Comparison of ENCODE assay signal across 17 cellular contexts in the genomic region with DNA sequence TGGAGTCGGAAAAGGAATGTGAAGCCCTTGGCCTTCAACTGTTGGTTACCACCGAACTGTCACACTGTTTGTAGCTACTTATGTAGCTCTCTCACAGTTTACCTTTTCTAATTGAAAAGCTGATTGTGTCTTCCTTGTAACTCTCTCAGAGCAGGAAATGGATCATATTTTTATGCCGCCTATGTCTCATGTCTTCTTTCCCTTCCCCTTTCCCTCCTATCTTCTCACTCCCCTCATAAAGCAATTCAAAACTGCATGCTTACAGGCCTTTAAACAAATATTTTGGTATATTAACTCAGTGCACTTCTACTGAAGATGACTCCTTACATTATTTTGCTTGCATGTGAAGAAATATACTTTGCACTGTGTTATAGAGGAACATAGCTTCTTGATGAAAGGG. TPM values are rescaled to one million over a fixed set of nuclear protein-coding genes. Genes with fewer than 3 reads are reported as not detected.
A peak's percentile ranks its signal among the peaks of the same experiment; 100 is the strongest.
DNase-seq lines count a peak whose midpoint lies in the region; ATAC-seq and TF ChIP-seq lines count a peak whose summit lies in the region.
"Had no signal": no experiment of that assay in that cellular context is flagged by ENCODE, and none has a peak within 500 bp of the region (broad histone marks: within the 10 kb centered on the region; RNA-seq: fewer than 3 reads in every experiment).

No MANE protein-coding gene starts in this region.

- no peaks in the 10 kb centered on the region for H3K9me1 ChIP-seq in IMR-90 (ENCODE audit: insufficient read depth, low read length)

- peak overlapping the region; percentile 19; the same call in 1 of the 2 replicates for H3K14ac ChIP-seq in IMR-90 (replicated peaks; ENCODE audit: low read depth, low read length)

- H3K4me1 Mint-ChIP-seq in activated CD4-positive, alpha-beta T cell treated with anti-CD3 and anti-CD28 coated beads for 36 hours: peaks cover 54% of the 10 kb centered on the region
- peaks cover 56% of the 10 kb centered on the region for H3K4me1 Mint-ChIP-seq in activated CD4-positive, alpha-beta memory T cell treated with anti-CD3 and anti-CD28 coated beads for 36 hours (ENCODE audit: low read depth)

- DNase-seq in activated CD4-positive, alpha-beta T cell treated with anti-CD3 and anti-CD28 coated beads for 36 hours: no peak
- DNase-seq in activated CD4-positive, alpha-beta T cell treated with anti-CD3 and anti-CD28 coated beads, Interleukin-2, amount 50 U/mL, for 1 hour: no peak
- DNase-seq in IMR-90 (no peak), mucosa of descending colon (no peak), SK-N-DZ (ENCODE audit: low spot score) (no peak), head of caudate nucleus (no peak), kidney glomerular epithelial cell (lab: John Stamatoyannopoulos, UW) (no peak)
- no peak for DNase-seq in activated CD4-positive, alpha-beta memory T cell treated with anti-CD3 and anti-CD28 coated beads for 36 hours
- DNase-seq: Caco-2; effector memory CD4-positive, alpha-beta T cell; GDM1; NCI-H446 treated with DMSO at 0.1 percent for 48 hours; OCI-M1; SK-N-SH; upper lobe of right lung had no signal

- H3K4me1 ChIP-seq in IMR-90 (ENCODE audit: control insufficient read depth, insufficient read depth, low read length) (peaks cover 8% of the 10 kb centered on the region), mucosa of descending colon (ENCODE audit: low read depth) (peaks cover 39% of the 10 kb centered on the region)

- H3K4me3 Mint-ChIP-seq in activated CD4-positive, alpha-beta T cell treated with anti-CD3 and anti-CD28 coated beads for 36 hours: no peak overlapping the region
- H3K4me3 Mint-ChIP-seq in activated CD4-positive, alpha-beta memory T cell treated with anti-CD3 and anti-CD28 coated beads for 36 hours: no peak overlapping the region

- H4K5ac ChIP-seq in IMR-90 (ENCODE audit: low read depth, low read length): no peak overlapping the region

- peak overlapping the region; percentile 24 for H2BK5ac ChIP-seq in IMR-90 (ENCODE audit: low read depth, low read length, poor library complexity, severe bottlenecking)

- no peak for TF ChIP-seq RAD21 in IMR-90 (IDR thresholded peaks at IDR 0.05; ENCODE audit: low read length)

- in situ Hi-C loops in IMR-90 (cut with MboI; ENCODE audit: low sequenced_read_pairs): loop anchor here (25.0 kb wide), 2 partner anchors 351 to 674 kb away; no protein-coding TSS in a partner anchor

- BruUV-seq in IMR-90 (replicated peaks; lab: Mats Ljungman, UMichigan): no TSS peak

- ATAC-seq in activated CD4-positive, alpha-beta T cell treated with anti-CD3 and anti-CD28 coated beads for 36 hours: no peak
- ATAC-seq in IMR-90 (ENCODE audit: low read depth): no peak; the same call in 1 of the 2 replicates
- ATAC-seq in mucosa of descending colon: peak; percentile 74
- ATAC-seq: HepG2, upper lobe of right lung had no signal

- no peak for TF ChIP-seq POLR2A in IMR-90 (IDR thresholded peaks at IDR 0.05; ENCODE audit: low read depth, low read length)

- 50% methylated on average over 1 of the region's 3 CpGs; no CpG with 5 or more reads in 1 of the 2 experiments for WGBS in IMR-90 (ENCODE audit: extremely low coverage in 2 of 2, insufficient read length in 1 of 2), 2 experiments

- H3K23ac ChIP-seq in IMR-90 (ENCODE audit: low read depth, low read length): no peak overlapping the region

- no peak overlapping the region for H2BK120ac ChIP-seq in IMR-90 (ENCODE audit: low read depth, low read length)

- H3K79me1 ChIP-seq in IMR-90 (ENCODE audit: low read depth in 1 of 2, low read length in 2 of 2): peaks cover 15 to 35% of the 10 kb centered on the region in 2 experiments; a peak in 3 of 4 replicates

- peaks cover 25% of the 10 kb centered on the region for H3K36me3 Mint-ChIP-seq in activated CD4-positive, alpha-beta T cell treated with anti-CD3 and anti-CD28 coated beads for 36 hours (ENCODE audit: low read depth)
- peaks cover 23% of the 10 kb centered on the region for H3K36me3 Mint-ChIP-seq in activated CD4-positive, alpha-beta memory T cell treated with anti-CD3 and anti-CD28 coated beads for 36 hours

- no peak overlapping the region for H2BK15ac ChIP-seq in IMR-90 (ENCODE audit: low read depth, low read length)

- CTCF ChIA-PET in activated CD4-positive, alpha-beta T cell treated with anti-CD3 and anti-CD28 coated beads for 36 hours (lab: Charles Lee): interaction anchor here (0.7 to 2.0 kb wide), 4 partner anchors 9 to 341 kb away, joined by 3 to 8 read pairs (median 3); no protein-coding TSS in a partner anchor
- CTCF ChIA-PET in IMR-90 (lab: Yijun Ruan, JAX): no interaction called here
- CTCF ChIA-PET in activated CD4-positive, alpha-beta memory T cell treated with anti-CD3 and anti-CD28 coated beads for 36 hours (lab: Charles Lee): interaction anchor here (0.6 to 5.7 kb wide), 7 partner anchors 9 to 510 kb away, joined by 3 to 46 read pairs (median 4); a partner anchor contains a TSS

- no peak overlapping the region for H3K56ac ChIP-seq in IMR-90 (ENCODE audit: extremely low read depth, insufficient read depth, low read length)

- H2AK5ac ChIP-seq in IMR-90 (ENCODE audit: low read depth, low read length): no peak overlapping the region

- H4K8ac ChIP-seq in IMR-90 (ENCODE audit: low read depth in 2 of 2, low read length in 2 of 2): 0 out of 4 replicates have a peak overlapping the region, but pooled peaks of 1 of the 2 experiments have one; percentile 14

- dilution Hi-C loops in IMR-90 (cut with HindIII; ENCODE audit: low sequenced_read_pairs, unreplicated experiment): no loop called here

- no peak overlapping the region for H2AFZ ChIP-seq in IMR-90 (replicated peaks; ENCODE audit: low read length, poor library complexity)

- H2BK20ac ChIP-seq in IMR-90 (ENCODE audit: low read depth, low read length): no peak overlapping the region

- H3K27me3 Mint-ChIP-seq in activated CD4-positive, alpha-beta T cell treated with anti-CD3 and anti-CD28 coated beads for 36 hours: no peaks in the 10 kb centered on the region
- no peaks in the 10 kb centered on the region for H3K27me3 Mint-ChIP-seq in activated CD4-positive, alpha-beta memory T cell treated with anti-CD3 and anti-CD28 coated beads for 36 hours

- no peak overlapping the region for H3K4ac ChIP-seq in IMR-90 (ENCODE audit: low read depth, low read length)

- H3K4me3 ChIP-seq in IMR-90 (ENCODE audit: insufficient read depth, low read depth, low read length) (no peak overlapping the region), mucosa of descending colon (no peak overlapping the region)
- H3K4me3 ChIP-seq: skin epidermis, upper lobe of right lung had no signal

- no peaks in the 10 kb centered on the region for H3K27me3 ChIP-seq in IMR-90 (ENCODE audit: control insufficient read depth, insufficient read depth, low read length)
- H3K27me3 ChIP-seq: upper lobe of right lung had no signal

- H3K9me3 ChIP-seq in IMR-90 (ENCODE audit: control insufficient read depth, insufficient read depth, low read length): no peaks in the 10 kb centered on the region
- no peaks in the 10 kb centered on the region for H3K9me3 ChIP-seq in mucosa of descending colon
- H3K9me3 ChIP-seq: Caco-2, SK-N-SH, upper lobe of right lung had no signal

- intact Hi-C loops in activated CD4-positive, alpha-beta T cell treated with anti-CD3 and anti-CD28 coated beads for 36 hours (cut with DNase I, micrococcal nuclease): loop anchor here (5.0 to 10.0 kb wide), 4 partner anchors 261 to 672 kb away; no protein-coding TSS in a partner anchor
- intact Hi-C loops in IMR-90 (cut with micrococcal nuclease) (no loop called here), mucosa of descending colon (cut with DNase I, micrococcal nuclease) (loop anchor here in 1 of 2 donors (5.0 kb wide), 1 partner anchor 404 kb away; a partner anchor contains a TSS), head of caudate nucleus (cut with DNase I) (no loop called here)
- intact Hi-C loops in activated CD4-positive, alpha-beta memory T cell treated with anti-CD3 and anti-CD28 coated beads for 36 hours (cut with micrococcal nuclease): no loop called here

- H3K9ac ChIP-seq in IMR-90 (ENCODE audit: low read depth, low read length): no peak overlapping the region
- H3K9ac ChIP-seq: SK-N-SH had no signal

- no peak overlapping the region; the same call in 1 of the 2 replicates for H4K91ac ChIP-seq in IMR-90 (ENCODE audit: insufficient read depth, low read depth, low read length)

- no peak overlapping the region for H2AK9ac ChIP-seq in IMR-90 (replicated peaks; ENCODE audit: low read depth, low read length, poor library complexity)

- no peaks in the 10 kb centered on the region for H3K9me3 Mint-ChIP-seq in activated CD4-positive, alpha-beta T cell treated with anti-CD3 and anti-CD28 coated beads for 36 hours (ENCODE audit: low read depth)
- H3K9me3 Mint-ChIP-seq in activated CD4-positive, alpha-beta memory T cell treated with anti-CD3 and anti-CD28 coated beads for 36 hours: no peaks in the 10 kb centered on the region

- peak overlapping the region; percentile 47; the same call in 1 of the 2 replicates for H3K18ac ChIP-seq in IMR-90 (ENCODE audit: low read depth, low read length)

- H3K27ac ChIP-seq in IMR-90 (ENCODE audit: insufficient read depth, low read length): no peak overlapping the region
- H3K27ac ChIP-seq: upper lobe of right lung had no signal

- peaks cover 12% of the 10 kb centered on the region; the same call in 1 of the 2 replicates for H4K20me1 ChIP-seq in IMR-90 (ENCODE audit: insufficient read depth, low read length)

- no peaks in the 10 kb centered on the region for H3K36me3 ChIP-seq in IMR-90 (ENCODE audit: control insufficient read depth, insufficient read depth, low read length)
- H3K36me3 ChIP-seq in mucosa of descending colon (ENCODE audit: low read depth): no peaks in the 10 kb centered on the region
- H3K36me3 ChIP-seq: upper lobe of right lung had no signal

- H3K27ac Mint-ChIP-seq in activated CD4-positive, alpha-beta T cell treated with anti-CD3 and anti-CD28 coated beads for 36 hours: peak overlapping the region; percentile 44
- H3K27ac Mint-ChIP-seq in activated CD4-positive, alpha-beta memory T cell treated with anti-CD3 and anti-CD28 coated beads for 36 hours: peak overlapping the region; percentile 59

- POLR2A ChIA-PET in activated CD4-positive, alpha-beta T cell treated with anti-CD3 and anti-CD28 coated beads for 36 hours (lab: Charles Lee): interaction anchor here (0.6 kb wide), 1 partner anchor 259 kb away, joined by 3 read pairs; no protein-coding TSS in a partner anchor
- POLR2A ChIA-PET in IMR-90 (lab: Charles Lee; ENCODE audit: unreplicated experiment): no interaction called here
- POLR2A ChIA-PET in activated CD4-positive, alpha-beta memory T cell treated with anti-CD3 and anti-CD28 coated beads for 36 hours (lab: Charles Lee): interaction anchor here (0.8 kb wide), 2 partner anchors 98 to 101 kb away, joined by 3 to 4 read pairs; no protein-coding TSS in a partner anchor

- H3K4me2 ChIP-seq in IMR-90 (ENCODE audit: low read depth, low read length): peak overlapping the region; percentile 26; the same call in 1 of the 2 replicates
- H3K4me2 ChIP-seq: SK-N-SH had no signal

- TF ChIP-seq CTCF in IMR-90 (conservative IDR thresholded peaks at IDR 0.05; ENCODE audit: low read depth, low read length): no peak
- TF ChIP-seq CTCF in mucosa of descending colon (IDR thresholded peaks at IDR 0.05): no peak

RNA-seq across cellular contexts. Expression of a gene that starts 6.0 kb away (rescaled TPM):
- total RNA-seq in activated CD4-positive, alpha-beta T cell treated with anti-CD3 and anti-CD28 coated beads for 36 hours: 10 to 100 TPM; 24.0 to 27.8 TPM
- total RNA-seq in IMR-90 (2012; rRNA removed) (64.7 and 92.8 TPM in 2 replicates), mucosa of descending colon (10 to 100 TPM; 15.3 to 22.6 (median 18.6) TPM)
- polyA plus RNA-seq in IMR-90 (2012; rRNA removed): 12.6 and 17.6 TPM in 2 replicates
- 2.4 and 3.2 TPM in 2 replicates for polyA plus RNA-seq in IMR-90 (2012; cell fraction: cytosol; rRNA removed)
- 10.2 and 75.9 TPM in 2 replicates for polyA plus RNA-seq in IMR-90 (2012; cell fraction: nucleus; rRNA removed; ENCODE audit: low replicate concordance)
- 10 to 100 TPM; 36.1 to 37.4 TPM for total RNA-seq in activated CD4-positive, alpha-beta memory T cell treated with anti-CD3 and anti-CD28 coated beads for 36 hours
- polyA plus RNA-seq in SK-N-DZ (2014; cell fraction: cytosol; rRNA removed): 47.8 and 67.3 TPM in 2 replicates
- 30.9 and 57.2 TPM in 2 replicates for polyA plus RNA-seq in SK-N-DZ (2014; cell fraction: nucleus; rRNA removed)

Comparison
In these comparisons a context has a peak if more than half of its experiments do, and no peak if none do; other contexts are left out.
1. intact Hi-C loops: an anchor here in activated CD4-positive, alpha-beta T cell treated with anti-CD3 and anti-CD28 coated beads for 36 hours (5.0 to 10.0 kb wide); none called in IMR-90, activated CD4-positive, alpha-beta memory T cell treated with anti-CD3 and anti-CD28 coated beads for 36 hours and head of caudate nucleus.